In the genomic region with DNA sequence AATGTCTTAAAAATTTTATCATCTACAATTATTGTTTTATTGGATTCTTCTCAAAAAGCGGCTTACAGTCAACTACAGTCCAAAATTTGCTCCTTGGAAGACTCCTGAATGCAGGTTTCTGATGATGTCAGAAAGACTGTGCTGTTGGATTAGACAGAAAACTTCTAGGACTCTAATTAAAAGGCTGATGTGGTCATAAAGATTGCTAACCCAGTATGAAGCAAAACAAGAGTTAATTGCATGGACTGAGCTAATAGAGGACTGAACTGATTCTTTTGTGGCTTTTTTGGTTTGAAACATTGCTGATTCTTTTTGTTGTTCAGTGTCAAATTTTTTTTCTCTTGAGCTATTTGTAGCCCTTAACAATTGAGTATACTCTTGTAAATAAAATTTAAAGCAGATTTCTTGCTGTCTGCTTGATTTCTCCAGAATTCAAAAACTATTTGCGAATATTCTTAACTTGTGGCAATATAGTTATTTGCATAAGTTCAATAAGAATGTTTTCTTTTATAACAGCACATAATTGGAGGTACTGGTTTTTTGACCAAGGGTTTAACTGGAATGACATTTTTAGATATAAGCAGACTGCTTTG, we compare ENCODE assay signal across 9 cellular contexts.
"Had no signal": no experiment of that assay in that cellular context is flagged by ENCODE, and none has a peak within 500 bp of the region (broad histone marks: within the 10 kb centered on the region; RNA-seq: fewer than 3 reads in every experiment).

No MANE protein-coding gene starts in this region.

- FAIRE-seq: H1, H54 had no signal

- DNase-seq: H9, HCEC 1CT, HFFc6, IMR-90, KBM-7 had no signal

- H2AFZ ChIP-seq: GM23338 had no signal

- ATAC-seq: GM23338 had no signal

- H3K4me2 ChIP-seq: GM23338 had no signal

- H3K4me3 ChIP-seq: GM23338 had no signal

- H3K27ac ChIP-seq: HL-60 had no signal
